ENCODE assay signal across 36 cellular contexts in the genomic region with DNA sequence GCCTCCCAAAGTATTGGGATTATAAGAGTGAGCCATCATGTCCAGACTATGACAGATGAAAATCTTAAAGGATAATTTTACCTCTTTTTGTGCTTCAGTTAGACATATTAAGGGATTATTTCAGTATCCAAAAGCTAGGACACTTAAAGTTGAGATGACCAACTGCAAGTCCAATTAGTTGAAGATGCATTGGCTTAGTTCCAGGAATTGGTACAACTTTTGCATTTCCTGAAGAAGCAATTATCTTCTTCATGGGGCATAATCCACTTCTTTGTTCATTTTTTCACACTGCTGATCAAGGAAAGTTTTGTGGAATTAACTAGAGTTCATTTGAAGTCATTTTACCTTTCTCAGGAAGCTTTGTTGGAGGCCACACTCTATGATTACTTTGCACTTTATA.
"Had no signal": no experiment of that assay in that cellular context is flagged by ENCODE, and none has a peak within 500 bp of the region (broad histone marks: within the 10 kb centered on the region; RNA-seq: fewer than 3 reads in every experiment).

No MANE protein-coding gene starts in this region.

- DNase-seq: Karpas-422, Kasumi-1, MG63, MM.1S, MV-4-11, NCI-H1048, NCI-H1092, NCI-H1092 treated with DMSO at 0.1 percent for 48 hours, NCI-H1105, NCI-H1105 treated with DMSO at 0.1 percent for 48 hours, NCI-H1417, NCI-H1417 treated with DMSO at 0.1 percent for 48 hours, NCI-H1436, NCI-H1436 treated with DMSO at 0.1 percent for 48 hours, NCI-H146, NCI-H1694, NCI-H1694 treated with DMSO at 0.1 percent for 48 hours, NCI-H187, NCI-H187 treated with DMSO at 0.1 percent for 48 hours, NCI-H1930, NCI-H2029, NCI-H2029 treated with DMSO at 0.1 percent for 48 hours, NCI-H2081, NCI-H2081 treated with DMSO at 0.1 percent for 48 hours, NCI-H2107, NCI-H2171, NCI-H2171 treated with DMSO at 0.1 percent for 48 hours, NCI-H2227 treated with DMSO at 0.1 percent for 48 hours, NCI-H226, NCI-H345, NCI-H446, NCI-H446 treated with DMSO at 0.1 percent for 48 hours, NCI-H510A, NCI-H510A treated with DMSO at 0.1 percent for 48 hours, NCI-H524, NCI-H524 treated with DMSO at 0.1 percent for 48 hours had no signal

- H3K4me3 ChIP-seq: MG63 had no signal

- H3K27me3 ChIP-seq: MG63 had no signal

- H3K36me3 ChIP-seq: MG63 had no signal
